Comparison of ENCODE assay signal across 2 cellular contexts in the genomic region with DNA sequence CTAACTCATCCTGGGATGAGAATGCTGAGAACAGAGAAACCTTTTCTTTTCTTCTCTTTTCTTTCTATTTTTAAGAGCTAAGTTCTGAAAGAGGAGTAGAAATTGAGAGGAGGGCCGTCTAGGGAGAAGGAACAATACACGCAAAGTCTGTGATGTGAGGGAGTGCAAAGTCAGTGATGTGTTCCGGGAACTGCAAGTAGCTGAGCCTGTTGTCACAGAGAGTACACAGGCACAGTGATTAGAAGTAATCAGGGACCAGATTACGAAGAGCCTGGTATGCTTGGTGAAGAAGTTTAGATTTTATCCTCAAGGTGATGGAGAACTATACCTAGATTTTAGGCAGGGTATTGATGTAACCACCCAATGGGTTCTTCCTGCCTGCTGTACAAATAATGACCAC.
TF ChIP-seq lines count a peak whose summit lies in the region.

No MANE protein-coding gene starts in this region.

TF ChIP-seq in GM23338, 12 proteins besides CTCF, POLR2A, EP300 and RAD21 (continued from another document):
- TF ChIP-seq, protein P1, sequence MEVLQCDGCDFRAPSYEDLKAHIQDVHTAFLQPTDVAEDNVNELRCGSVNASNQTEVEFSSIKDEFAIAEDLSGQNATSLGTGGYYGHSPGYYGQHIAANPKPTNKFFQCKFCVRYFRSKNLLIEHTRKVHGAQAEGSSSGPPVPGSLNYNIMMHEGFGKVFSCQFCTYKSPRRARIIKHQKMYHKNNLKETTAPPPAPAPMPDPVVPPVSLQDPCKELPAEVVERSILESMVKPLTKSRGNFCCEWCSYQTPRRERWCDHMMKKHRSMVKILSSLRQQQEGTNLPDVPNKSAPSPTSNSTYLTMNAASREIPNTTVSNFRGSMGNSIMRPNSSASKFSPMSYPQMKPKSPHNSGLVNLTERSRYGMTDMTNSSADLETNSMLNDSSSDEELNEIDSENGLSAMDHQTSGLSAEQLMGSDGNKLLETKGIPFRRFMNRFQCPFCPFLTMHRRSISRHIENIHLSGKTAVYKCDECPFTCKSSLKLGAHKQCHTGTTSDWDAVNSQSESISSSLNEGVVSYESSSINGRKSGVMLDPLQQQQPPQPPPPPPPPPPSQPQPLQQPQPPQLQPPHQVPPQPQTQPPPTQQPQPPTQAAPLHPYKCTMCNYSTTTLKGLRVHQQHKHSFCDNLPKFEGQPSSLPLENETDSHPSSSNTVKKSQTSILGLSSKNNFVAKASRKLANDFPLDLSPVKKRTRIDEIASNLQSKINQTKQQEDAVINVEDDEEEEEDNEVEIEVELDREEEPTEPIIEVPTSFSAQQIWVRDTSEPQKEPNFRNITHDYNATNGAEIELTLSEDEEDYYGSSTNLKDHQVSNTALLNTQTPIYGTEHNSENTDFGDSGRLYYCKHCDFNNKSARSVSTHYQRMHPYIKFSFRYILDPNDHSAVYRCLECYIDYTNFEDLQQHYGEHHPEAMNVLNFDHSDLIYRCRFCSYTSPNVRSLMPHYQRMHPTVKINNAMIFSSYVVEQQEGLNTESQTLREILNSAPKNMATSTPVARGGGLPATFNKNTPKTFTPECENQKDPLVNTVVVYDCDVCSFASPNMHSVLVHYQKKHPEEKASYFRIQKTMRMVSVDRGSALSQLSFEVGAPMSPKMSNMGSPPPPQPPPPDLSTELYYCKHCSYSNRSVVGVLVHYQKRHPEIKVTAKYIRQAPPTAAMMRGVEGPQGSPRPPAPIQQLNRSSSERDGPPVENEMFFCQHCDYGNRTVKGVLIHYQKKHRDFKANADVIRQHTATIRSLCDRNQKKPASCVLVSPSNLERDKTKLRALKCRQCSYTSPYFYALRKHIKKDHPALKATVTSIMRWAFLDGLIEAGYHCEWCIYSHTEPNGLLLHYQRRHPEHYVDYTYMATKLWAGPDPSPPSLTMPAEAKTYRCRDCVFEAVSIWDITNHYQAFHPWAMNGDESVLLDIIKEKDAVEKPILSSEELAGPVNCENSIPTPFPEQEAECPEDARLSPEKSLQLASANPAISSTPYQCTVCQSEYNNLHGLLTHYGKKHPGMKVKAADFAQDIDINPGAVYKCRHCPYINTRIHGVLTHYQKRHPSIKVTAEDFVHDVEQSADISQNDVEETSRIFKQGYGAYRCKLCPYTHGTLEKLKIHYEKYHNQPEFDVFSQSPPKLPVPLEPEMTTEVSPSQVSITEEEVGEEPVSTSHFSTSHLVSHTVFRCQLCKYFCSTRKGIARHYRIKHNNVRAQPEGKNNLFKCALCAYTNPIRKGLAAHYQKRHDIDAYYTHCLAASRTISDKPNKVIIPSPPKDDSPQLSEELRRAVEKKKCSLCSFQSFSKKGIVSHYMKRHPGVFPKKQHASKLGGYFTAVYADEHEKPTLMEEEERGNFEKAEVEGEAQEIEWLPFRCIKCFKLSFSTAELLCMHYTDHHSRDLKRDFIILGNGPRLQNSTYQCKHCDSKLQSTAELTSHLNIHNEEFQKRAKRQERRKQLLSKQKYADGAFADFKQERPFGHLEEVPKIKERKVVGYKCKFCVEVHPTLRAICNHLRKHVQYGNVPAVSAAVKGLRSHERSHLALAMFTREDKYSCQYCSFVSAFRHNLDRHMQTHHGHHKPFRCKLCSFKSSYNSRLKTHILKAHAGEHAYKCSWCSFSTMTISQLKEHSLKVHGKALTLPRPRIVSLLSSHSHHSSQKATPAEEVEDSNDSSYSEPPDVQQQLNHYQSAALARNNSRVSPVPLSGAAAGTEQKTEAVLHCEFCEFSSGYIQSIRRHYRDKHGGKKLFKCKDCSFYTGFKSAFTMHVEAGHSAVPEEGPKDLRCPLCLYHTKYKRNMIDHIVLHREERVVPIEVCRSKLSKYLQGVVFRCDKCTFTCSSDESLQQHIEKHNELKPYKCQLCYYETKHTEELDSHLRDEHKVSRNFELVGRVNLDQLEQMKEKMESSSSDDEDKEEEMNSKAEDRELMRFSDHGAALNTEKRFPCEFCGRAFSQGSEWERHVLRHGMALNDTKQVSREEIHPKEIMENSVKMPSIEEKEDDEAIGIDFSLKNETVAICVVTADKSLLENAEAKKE (CRISPR knock-in tag; IDR thresholded peaks at IDR 0.05), result no peak
- TF ChIP-seq NANOG (IDR thresholded peaks at IDR 0.05; ENCODE audit: borderline replicate concordance) (no peak), ZNF114 (CRISPR knock-in tag; IDR thresholded peaks at IDR 0.05) (no peak), EZH2phosphoT487 (IDR thresholded peaks at IDR 0.05; ENCODE audit: unreplicated experiment) (no peak), JUNB (IDR thresholded peaks at IDR 0.05; ENCODE audit: unreplicated experiment) (no peak), CREB1 (CRISPR knock-in tag; IDR thresholded peaks at IDR 0.05; ENCODE audit: low read depth) (no peak)
- TF ChIP-seq, protein P2, sequence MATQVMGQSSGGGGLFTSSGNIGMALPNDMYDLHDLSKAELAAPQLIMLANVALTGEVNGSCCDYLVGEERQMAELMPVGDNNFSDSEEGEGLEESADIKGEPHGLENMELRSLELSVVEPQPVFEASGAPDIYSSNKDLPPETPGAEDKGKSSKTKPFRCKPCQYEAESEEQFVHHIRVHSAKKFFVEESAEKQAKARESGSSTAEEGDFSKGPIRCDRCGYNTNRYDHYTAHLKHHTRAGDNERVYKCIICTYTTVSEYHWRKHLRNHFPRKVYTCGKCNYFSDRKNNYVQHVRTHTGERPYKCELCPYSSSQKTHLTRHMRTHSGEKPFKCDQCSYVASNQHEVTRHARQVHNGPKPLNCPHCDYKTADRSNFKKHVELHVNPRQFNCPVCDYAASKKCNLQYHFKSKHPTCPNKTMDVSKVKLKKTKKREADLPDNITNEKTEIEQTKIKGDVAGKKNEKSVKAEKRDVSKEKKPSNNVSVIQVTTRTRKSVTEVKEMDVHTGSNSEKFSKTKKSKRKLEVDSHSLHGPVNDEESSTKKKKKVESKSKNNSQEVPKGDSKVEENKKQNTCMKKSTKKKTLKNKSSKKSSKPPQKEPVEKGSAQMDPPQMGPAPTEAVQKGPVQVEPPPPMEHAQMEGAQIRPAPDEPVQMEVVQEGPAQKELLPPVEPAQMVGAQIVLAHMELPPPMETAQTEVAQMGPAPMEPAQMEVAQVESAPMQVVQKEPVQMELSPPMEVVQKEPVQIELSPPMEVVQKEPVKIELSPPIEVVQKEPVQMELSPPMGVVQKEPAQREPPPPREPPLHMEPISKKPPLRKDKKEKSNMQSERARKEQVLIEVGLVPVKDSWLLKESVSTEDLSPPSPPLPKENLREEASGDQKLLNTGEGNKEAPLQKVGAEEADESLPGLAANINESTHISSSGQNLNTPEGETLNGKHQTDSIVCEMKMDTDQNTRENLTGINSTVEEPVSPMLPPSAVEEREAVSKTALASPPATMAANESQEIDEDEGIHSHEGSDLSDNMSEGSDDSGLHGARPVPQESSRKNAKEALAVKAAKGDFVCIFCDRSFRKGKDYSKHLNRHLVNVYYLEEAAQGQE (IDR thresholded peaks at IDR 0.05; ENCODE audit: unreplicated experiment), result no peak
- TF ChIP-seq, protein P3, sequence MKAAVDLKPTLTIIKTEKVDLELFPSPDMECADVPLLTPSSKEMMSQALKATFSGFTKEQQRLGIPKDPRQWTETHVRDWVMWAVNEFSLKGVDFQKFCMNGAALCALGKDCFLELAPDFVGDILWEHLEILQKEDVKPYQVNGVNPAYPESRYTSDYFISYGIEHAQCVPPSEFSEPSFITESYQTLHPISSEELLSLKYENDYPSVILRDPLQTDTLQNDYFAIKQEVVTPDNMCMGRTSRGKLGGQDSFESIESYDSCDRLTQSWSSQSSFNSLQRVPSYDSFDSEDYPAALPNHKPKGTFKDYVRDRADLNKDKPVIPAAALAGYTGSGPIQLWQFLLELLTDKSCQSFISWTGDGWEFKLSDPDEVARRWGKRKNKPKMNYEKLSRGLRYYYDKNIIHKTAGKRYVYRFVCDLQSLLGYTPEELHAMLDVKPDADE (IDR thresholded peaks at IDR 0.05), result no peak

TF ChIP-seq in WTC11, 78 proteins besides CTCF, POLR2A, EP300 and RAD21 (continued from another document):
- TF ChIP-seq NFYB (CRISPR knock-in tag; conservative IDR thresholded peaks at IDR 0.05; ENCODE audit: low read depth) (no peak), ZNF121 (CRISPR knock-in tag; IDR thresholded peaks at IDR 0.05) (no peak), GABPB1 (CRISPR knock-in tag; IDR thresholded peaks at IDR 0.05) (no peak), TEAD4 (CRISPR knock-in tag; IDR thresholded peaks at IDR 0.05) (no peak)
